In the genomic region with DNA sequence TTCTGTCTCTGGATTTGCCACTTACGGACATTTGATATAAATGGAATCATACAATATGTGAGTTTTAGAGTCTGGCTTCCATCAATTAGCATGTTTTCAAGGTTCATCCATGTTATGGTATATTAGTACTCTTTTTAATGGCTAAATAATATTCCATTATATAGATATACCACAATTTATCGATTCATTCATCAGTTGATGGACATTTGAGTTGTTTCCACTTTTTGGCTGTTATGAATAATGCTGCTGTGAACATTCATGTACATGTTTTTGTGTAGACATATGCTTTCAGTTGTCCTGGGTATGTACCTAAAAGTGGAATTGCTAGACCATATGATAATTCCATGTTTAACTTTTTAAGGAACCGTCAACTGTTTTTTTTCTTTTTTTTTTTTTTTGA, we compare ENCODE assay signal across 9 cellular contexts.
"Had no signal": no experiment of that assay in that cellular context is flagged by ENCODE, and none has a peak within 500 bp of the region (broad histone marks: within the 10 kb centered on the region; RNA-seq: fewer than 3 reads in every experiment).

No MANE protein-coding gene starts in this region.

- H2AFZ ChIP-seq: GM23248 had no signal

- H3K27ac ChIP-seq: GM23248 had no signal

- H3K4me1 Mint-ChIP-seq: H9 had no signal

- H3K4me3 ChIP-seq: GM23248, K562 had no signal

- FAIRE-seq: H54, HTR-8/SVneo, K562 had no signal

- H3K9ac ChIP-seq: GM23248 had no signal

- H3K4me3 Mint-ChIP-seq: H9, HFFc6 had no signal

- DNase-seq: GM23248, GOT3, H9, HCEC 1CT, HFFc6, IMR-90 had no signal

- H3K27ac Mint-ChIP-seq: H9, HFFc6 had no signal
